Comparison of ENCODE assay signal across 8 cellular contexts in the genomic region with DNA sequence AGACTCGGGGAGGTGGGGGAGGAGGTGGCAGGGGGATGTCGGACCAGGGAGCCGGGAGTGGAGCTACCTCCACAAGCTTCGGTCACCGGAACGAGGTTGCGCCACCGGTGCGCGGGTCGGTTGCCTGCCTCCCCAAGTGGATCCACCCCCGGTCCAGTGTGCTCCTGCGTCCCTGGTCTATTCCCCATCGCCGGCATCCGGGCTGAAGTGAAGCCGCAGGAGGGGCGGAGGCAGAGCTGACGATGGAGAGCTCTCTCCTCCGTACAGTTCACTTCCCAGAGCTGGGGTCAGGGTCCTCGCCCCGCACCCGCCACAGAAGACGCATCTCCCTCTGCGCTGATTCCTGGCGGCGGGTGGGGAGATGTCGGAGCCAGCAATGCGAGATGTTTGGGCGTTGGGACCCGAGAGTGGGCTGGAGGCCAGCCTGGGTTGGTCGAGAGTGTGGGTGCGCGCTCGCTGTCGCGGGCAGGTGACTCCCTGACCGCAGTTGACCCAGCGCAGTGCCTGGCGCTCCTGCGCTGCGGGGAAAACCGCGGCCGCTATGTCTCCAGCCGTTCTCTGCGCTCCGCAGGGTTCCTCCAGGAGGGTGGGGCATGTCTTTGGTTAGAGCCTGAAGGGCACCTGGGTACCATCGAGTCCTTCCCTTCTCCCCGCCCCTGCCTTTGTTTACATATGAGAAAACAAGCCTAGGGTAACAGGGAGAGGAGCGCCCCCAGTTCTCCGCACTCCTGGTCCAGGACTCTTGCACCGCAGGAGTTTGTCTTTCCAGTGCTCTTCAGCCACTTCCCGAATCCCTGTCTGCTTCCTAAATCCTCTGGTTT. TPM values are rescaled to one million over a fixed set of nuclear protein-coding genes. Genes with fewer than 3 reads are reported as not detected.
A peak's percentile ranks its signal among the peaks of the same experiment; 100 is the strongest.
DNase-seq lines count a peak whose midpoint lies in the region; ATAC-seq, FAIRE-seq and TF ChIP-seq lines count a peak whose summit lies in the region.

No MANE protein-coding gene starts in this region.

- H3K9me2 ChIP-seq in HCT116 (ENCODE audit: insufficient read depth), result no peaks in the 10 kb centered on the region

- POLR2A ChIA-PET in A549 (lab: Yijun Ruan, JAX), result no interaction called here
- POLR2A ChIA-PET in HCT116 (lab: Charles Lee), result no interaction called here

- TF ChIP-seq EP300 in A549 (IDR thresholded peaks at IDR 0.05), result no peak

- no peak for TF ChIP-seq CTCF in A549 (IDR thresholded peaks at IDR 0.05)
- TF ChIP-seq CTCF in HCT116 (IDR thresholded peaks at IDR 0.05 in 2 of 3, conservative IDR thresholded peaks at IDR 0.05 in 1 of 3; ENCODE audit: borderline replicate concordance in 1 of 3, insufficient read depth in 1 of 3, low read depth in 2 of 3, low read length in 2 of 3), result no peak
- TF ChIP-seq CTCF in astrocyte of the spinal cord (IDR thresholded peaks at IDR 0.05; ENCODE audit: low read depth, low read length), result no peak

- H3K4me3 ChIP-seq in A549, result peak overlapping the region; percentile 51
- H3K4me3 ChIP-seq in HCT116 (replicated peaks in 1 of 2; ENCODE audit: low read depth in 1 of 2, low read length in 2 of 2), result peak overlapping the region; percentile 38 to 55
- peak overlapping the region; percentile 40 for H3K4me3 ChIP-seq in astrocyte of the spinal cord (ENCODE audit: low read depth, low read length)

- no peaks in the 10 kb centered on the region for H3K36me3 ChIP-seq in HCT116 (ENCODE audit: control insufficient read depth in 1 of 2, insufficient read depth in 2 of 2, low read length in 2 of 2)

- DNase-seq in A549 (ENCODE audit: low read depth in 1 of 2, low spot score in 1 of 2) (peak in 1 of 2 experiments; percentile 25), HCT116 (ENCODE audit: low read depth, low spot score) (no peak), astrocyte of the spinal cord (ENCODE audit: low read depth, low spot score) (peak; percentile 63), left colon (no peak), DMS79 treated with DMSO at 0.1 percent for 48 hours (lab: John Stamatoyannopoulos, UW) (no peak), pons (ENCODE audit: low spot score) (no peak)
- peak; percentile 57 for DNase-seq in stimulated activated naive CD8-positive, alpha-beta T cell treated with anti-CD3 and anti-CD28 coated beads, Interleukin-15, Interleukin-2, amounts not matched to agents 100 U/mL and 50 U/mL, for 24 hours

- RAD21 ChIA-PET in HCT116 (lab: Charles Lee; ENCODE audit: low non-redundant PET in 1 of 2, low total read pairs in 2 of 2, uncharacterized antibody in 2 of 2, unreplicated experiment in 2 of 2), result interaction anchor here in 1 of 2 experiments (0.6 to 1.0 kb wide), 2 partner anchors 26 to 54 kb away, joined by 3 read pairs; no protein-coding TSS in a partner anchor

- TF ChIP-seq RAD21 in A549 (conservative IDR thresholded peaks at IDR 0.05 in 1 of 2, IDR thresholded peaks at IDR 0.05 in 1 of 2) (no peak), HCT116 (IDR thresholded peaks at IDR 0.05; ENCODE audit: low read depth) (no peak)

- no peaks in the 10 kb centered on the region for H3K27me3 ChIP-seq in HCT116 (ENCODE audit: insufficient read depth, low read length)

- no peaks in the 10 kb centered on the region for H4K20me1 ChIP-seq in HCT116 (ENCODE audit: insufficient read depth)

- BruUV-seq in HCT116 (replicated peaks; lab: Mats Ljungman, UMichigan), result no TSS peak

- 6% methylated on average over 30 of the region's 54 CpGs for WGBS in A549 (ENCODE audit: missing lambda C conversion rate)

- no peak for TF ChIP-seq POLR2A in A549 (IDR thresholded peaks at IDR 0.05; ENCODE audit: low read length)
- TF ChIP-seq POLR2A in HCT116 (IDR thresholded peaks at IDR 0.05; ENCODE audit: borderline replicate concordance, extremely low read depth, insufficient read depth, insufficient read length), result no peak

- peak overlapping the region; percentile 45 for H2AFZ ChIP-seq in HCT116 (ENCODE audit: low read depth, low read length, poor library complexity, severe bottlenecking)

- CTCF ChIA-PET in A549 (lab: Yijun Ruan, JAX) (interaction anchor here (0.6 to 12.6 kb wide), 20 partner anchors 10 to 539 kb away, joined by 3 to 172 read pairs (median 5); partner anchors contain the start of gene ALKBH3), HCT116 (lab: Charles Lee) (interaction anchor here (1.0 to 2.8 kb wide), 2 partner anchors 15 to 54 kb away, joined by 4 to 24 read pairs; no protein-coding TSS in a partner anchor)

- no peak overlapping the region for H3K9ac ChIP-seq in HCT116 (ENCODE audit: low read length)

- in situ Hi-C loops in astrocyte of the spinal cord (cut with HindIII; ENCODE audit: low sequenced_read_pairs), result no loop called here

- FAIRE-seq in A549 (lab: Jason Lieb, UNC), result no peak

- intact Hi-C loops in HCT116 (cut with micrococcal nuclease) (loop anchor here (1.0 kb wide), 2 partner anchors 54 to 93 kb away; no protein-coding TSS in a partner anchor), left colon (cut with DNase I, micrococcal nuclease) (loop anchor here in 1 of 2 donors (10.0 kb wide), 1 partner anchor 49 kb away; no protein-coding TSS in a partner anchor)

- H3K9me3 ChIP-seq in A549, result no peaks in the 10 kb centered on the region
- no peaks in the 10 kb centered on the region for H3K9me3 ChIP-seq in HCT116 (ENCODE audit: control insufficient read depth in 1 of 2, insufficient read depth in 1 of 2, low read depth in 1 of 2, low read length in 2 of 2)

- no peak overlapping the region for H3K27ac ChIP-seq in A549
- no peak overlapping the region for H3K27ac ChIP-seq in HCT116 (ENCODE audit: low read depth, low read length)

- H3K79me2 ChIP-seq in HCT116 (ENCODE audit: insufficient read depth, low read length), result no peaks in the 10 kb centered on the region

- peaks cover 18% of the 10 kb centered on the region; the same call in 2 of the 3 replicates for H3K4me1 ChIP-seq in A549
- peaks cover 0 to 12% of the 10 kb centered on the region in 2 experiments; a peak in 2 of 4 replicates for H3K4me1 ChIP-seq in HCT116 (ENCODE audit: control insufficient read depth in 1 of 2, insufficient read depth in 2 of 2, low read length in 2 of 2)

- ATAC-seq in A549 (peak; percentile 14 to 47), HCT116 (peak; percentile 62), left colon (peak; percentile 3), HG03025 (IDR thresholded peaks at IDR 0.05; ENCODE audit: low FRiP score, unreplicated experiment) (no peak)
- peak; percentile 63 for ATAC-seq in stimulated activated naive CD8-positive, alpha-beta T cell treated with anti-CD3 and anti-CD28 coated beads, Interleukin-15, Interleukin-2, amounts not matched to agents 100 U/mL and 50 U/mL, for 24 hours

- H3K4me2 ChIP-seq in A549, result peak overlapping the region; percentile 99
- H3K4me2 ChIP-seq in HCT116 (ENCODE audit: low read length), result peak overlapping the region; percentile 86

TF ChIP-seq in A549, 52 proteins besides CTCF, POLR2A, EP300 and RAD21 (continues in another document):
- TF ChIP-seq POLR2AphosphoS2 (conservative IDR thresholded peaks at IDR 0.05; ENCODE audit: low read length), result no peak
- TF ChIP-seq, protein P1, sequence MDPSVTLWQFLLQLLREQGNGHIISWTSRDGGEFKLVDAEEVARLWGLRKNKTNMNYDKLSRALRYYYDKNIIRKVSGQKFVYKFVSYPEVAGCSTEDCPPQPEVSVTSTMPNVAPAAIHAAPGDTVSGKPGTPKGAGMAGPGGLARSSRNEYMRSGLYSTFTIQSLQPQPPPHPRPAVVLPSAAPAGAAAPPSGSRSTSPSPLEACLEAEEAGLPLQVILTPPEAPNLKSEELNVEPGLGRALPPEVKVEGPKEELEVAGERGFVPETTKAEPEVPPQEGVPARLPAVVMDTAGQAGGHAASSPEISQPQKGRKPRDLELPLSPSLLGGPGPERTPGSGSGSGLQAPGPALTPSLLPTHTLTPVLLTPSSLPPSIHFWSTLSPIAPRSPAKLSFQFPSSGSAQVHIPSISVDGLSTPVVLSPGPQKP (IDR thresholded peaks at IDR 0.05; ENCODE audit: low read depth, low read length), result no peak
- TF ChIP-seq BHLHE40 (IDR thresholded peaks at IDR 0.05; ENCODE audit: low read depth, low read length), result no peak
- no peak for TF ChIP-seq JUN (IDR thresholded peaks at IDR 0.05)
- TF ChIP-seq RCOR1 (IDR thresholded peaks at IDR 0.05; ENCODE audit: low read depth, low read length), result no peak
- TF ChIP-seq TFCP2L1 (CRISPR knock-in tag; IDR thresholded peaks at IDR 0.05), result no peak

TF ChIP-seq in HCT116, 20 proteins besides CTCF, POLR2A, EP300 and RAD21 (continues in another document):
- TF ChIP-seq CEBPB (IDR thresholded peaks at IDR 0.05; ENCODE audit: low read depth), result no peak
- TF ChIP-seq ZFX (IDR thresholded peaks at IDR 0.05), result no peak
- TF ChIP-seq EZH2phosphoT487 (IDR thresholded peaks at IDR 0.05; ENCODE audit: borderline replicate concordance), result no peak
- TF ChIP-seq, protein P2, sequence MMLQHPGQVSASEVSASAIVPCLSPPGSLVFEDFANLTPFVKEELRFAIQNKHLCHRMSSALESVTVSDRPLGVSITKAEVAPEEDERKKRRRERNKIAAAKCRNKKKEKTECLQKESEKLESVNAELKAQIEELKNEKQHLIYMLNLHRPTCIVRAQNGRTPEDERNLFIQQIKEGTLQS (IDR thresholded peaks at IDR 0.05), result no peak
- TF ChIP-seq ZBTB33 (IDR thresholded peaks at IDR 0.05; ENCODE audit: extremely low read depth, insufficient replicate concordance, low read length), result no peak

RNA-seq across cellular contexts. Expression of gene C11orf96, which starts 1.7 kb away (rescaled TPM):
- polyA plus RNA-seq in A549 (2011; rRNA removed) (0.43 and 0.57 TPM in 2 replicates), A549 (2017; fragmentation: RNase III; extraction: RNeasy Plus Mini Kit Qiagen cat#74134 plus additional on column Dnase treatment) (0.06 TPM in 1 of 3 replicates, not detected in the others)
- polyA plus RNA-seq in A549 (2012; cell fraction: cytosol; rRNA removed), result 0.36 and 0.73 TPM in 2 replicates
- polyA plus RNA-seq in A549 (2012; cell fraction: nucleus; rRNA removed), result 0.91 and 1.4 TPM in 2 replicates
- polyA minus RNA-seq in A549 (2011; rRNA and poly(A)+ RNA removed), result 0.24 and 0.25 TPM in 2 replicates
- total RNA-seq in HCT116 (2021; ENCODE audit: unreplicated experiment) (0.34 TPM), left colon (10 to 100 TPM; 19.0 to 22.0 TPM)
- not detected in 2 replicates for polyA plus RNA-seq in HCT116 (2012)

Comparison
In these comparisons a context has a peak if more than half of its experiments do, and no peak if none do; other contexts are left out.
1. DNase-seq: peak in astrocyte of the spinal cord (single experiment) and stimulated activated naive CD8-positive, alpha-beta T cell treated with anti-CD3 and anti-CD28 coated beads, Interleukin-15, Interleukin-2, amounts not matched to agents 100 U/mL and 50 U/mL, for 24 hours (single experiment); none in HCT116 (single experiment), left colon (0 of 2), DMS79 treated with DMSO at 0.1 percent for 48 hours (single experiment) and pons (single experiment).
2. RNA of gene C11orf96, which starts 1.7 kb away (total RNA-seq): 19.0 to 22.0 TPM in left colon; 0.34 TPM in HCT116 (single experiment); every median in the first group is over 10 times any median in the second.
3. Peak in every context shown above with its lines, with median percentiles within 50 percentile points of each other: H3K4me3 ChIP-seq.